In the genomic region with DNA sequence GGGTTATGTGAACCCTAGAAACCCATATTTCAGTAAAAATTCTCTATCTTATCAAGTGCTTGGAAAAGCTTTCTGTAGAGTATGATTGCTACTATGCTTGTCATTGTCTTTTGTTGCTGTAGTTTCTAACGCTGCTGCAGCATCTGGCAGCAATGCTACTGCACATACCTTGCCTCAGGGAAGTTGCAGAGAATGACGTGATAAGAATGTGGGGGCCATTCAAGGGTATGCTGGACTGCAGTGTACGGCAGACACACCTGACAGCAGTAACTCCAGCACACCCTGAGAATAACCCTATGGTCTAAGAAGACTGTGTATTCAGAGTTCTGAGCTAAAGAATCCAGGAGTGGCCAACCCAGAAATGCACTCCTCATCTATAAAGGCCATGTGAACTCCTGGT, we compare ENCODE assay signal across 27 cellular contexts. TPM values are rescaled to one million over a fixed set of nuclear protein-coding genes. Genes with fewer than 3 reads are reported as not detected.
"Had no signal": no experiment of that assay in that cellular context is flagged by ENCODE, and none has a peak within 500 bp of the region (broad histone marks: within the 10 kb centered on the region; RNA-seq: fewer than 3 reads in every experiment).

No MANE protein-coding gene starts in this region.

- H3K9me3 ChIP-seq: MG63, Peyer's patch had no signal

- H3K27me3 Mint-ChIP-seq: activated B cell treated with CpG ODN at 0.5 μM for 24 hours; activated CD4-positive, alpha-beta memory T cell treated with anti-CD3 and anti-CD28 coated beads for 36 hours; activated CD4-positive, alpha-beta T cell treated with anti-CD3 and anti-CD28 coated beads, Interleukin-2, amount 10 ng/mL, durations not matched to agents 24 days and 14 days; activated naive CD8-positive, alpha-beta T cell; IgD-negative memory B cell; T-helper 17 cell had no signal

- H3K4me3 ChIP-seq: MG63, Peyer's patch had no signal

- ATAC-seq: activated T-cell treated with anti-CD3 and anti-CD28 coated beads, Interleukin-2, amount 50 U/mL, for 4 hours; T-helper 17 cell had no signal

- H3K27ac Mint-ChIP-seq: activated B cell treated with CpG ODN at 0.5 μM for 24 hours; activated CD4-positive, alpha-beta memory T cell treated with anti-CD3 and anti-CD28 coated beads for 36 hours; activated CD4-positive, alpha-beta T cell treated with anti-CD3 and anti-CD28 coated beads, Interleukin-2, amount 10 ng/mL, durations not matched to agents 24 days and 14 days; activated naive CD4-positive, alpha-beta T cell treated with anti-CD3 and anti-CD28 coated beads for 36 hours; activated naive CD8-positive, alpha-beta T cell; T-helper 17 cell had no signal

- H3K27me3 ChIP-seq: brain microvascular endothelial cell, MG63, Peyer's patch had no signal

- H3K4me1 ChIP-seq: Peyer's patch had no signal

- DNase-seq: activated B cell treated with CpG ODN at 0.5 μM for 24 hours; activated CD4-positive, alpha-beta memory T cell treated with anti-CD3 and anti-CD28 coated beads for 36 hours; activated CD4-positive, alpha-beta T cell treated with anti-CD3 and anti-CD28 coated beads for 1 hour; activated CD4-positive, alpha-beta T cell treated with anti-CD3 and anti-CD28 coated beads, Interleukin-2, amount 10 ng/mL, durations not matched to agents 24 days and 14 days; activated CD8-positive, alpha-beta memory T cell treated with anti-CD3 and anti-CD28 coated beads for 24 hours; activated gamma-delta T cell; activated naive CD4-positive, alpha-beta T cell treated with anti-CD3 and anti-CD28 coated beads for 36 hours; activated T-cell treated with anti-CD3 and anti-CD28 coated beads, Interleukin-2, amount 50 U/mL, for 4 hours; brain microvascular endothelial cell; MG63; NCI-H1105; NCI-H1436; NCI-H1694 treated with DMSO at 0.1 percent for 48 hours; NCI-H2029 treated with DMSO at 0.1 percent for 48 hours; NCI-H345; NCI-H510A treated with DMSO at 0.1 percent for 48 hours; NCI-H69; Peyer's patch; SHP77 treated with DMSO at 0.1 percent for 48 hours; T-helper 17 cell; T-helper 9 cell had no signal

- H3K4me1 Mint-ChIP-seq: activated CD4-positive, alpha-beta T cell treated with anti-CD3 and anti-CD28 coated beads, Interleukin-2, amount 10 ng/mL, durations not matched to agents 24 days and 14 days had no signal

- H3K4me2 ChIP-seq: KMS-11 had no signal

- H3K4me3 Mint-ChIP-seq: activated B cell treated with CpG ODN at 0.5 μM for 24 hours; activated CD4-positive, alpha-beta memory T cell treated with anti-CD3 and anti-CD28 coated beads for 36 hours; activated CD4-positive, alpha-beta T cell treated with anti-CD3 and anti-CD28 coated beads, Interleukin-2, amount 10 ng/mL, durations not matched to agents 24 days and 14 days; activated naive CD4-positive, alpha-beta T cell treated with anti-CD3 and anti-CD28 coated beads for 36 hours; activated naive CD8-positive, alpha-beta T cell; activated T-cell treated with anti-CD3 and anti-CD28 coated beads, Interleukin-2, amount 50 U/mL, for 4 hours; IgD-negative memory B cell; T-helper 17 cell had no signal

- H3K9me3 Mint-ChIP-seq: activated B cell treated with CpG ODN at 0.5 μM for 24 hours; activated CD4-positive, alpha-beta memory T cell treated with anti-CD3 and anti-CD28 coated beads for 36 hours; activated CD4-positive, alpha-beta T cell treated with anti-CD3 and anti-CD28 coated beads, Interleukin-2, amount 10 ng/mL, durations not matched to agents 24 days and 14 days; activated naive CD4-positive, alpha-beta T cell treated with anti-CD3 and anti-CD28 coated beads for 36 hours; activated T-cell treated with anti-CD3 and anti-CD28 coated beads, Interleukin-2, amount 50 U/mL, for 4 hours had no signal

- H3K27ac ChIP-seq: brain microvascular endothelial cell, KMS-11, Peyer's patch had no signal

RNA-seq across cellular contexts. Expression of gene TRIM4, which starts 20.5 kb away (rescaled TPM):
- total RNA-seq: SK-MEL-5 had no signal

RNA-seq across cellular contexts. Expression of gene OR2AE1, which starts 22.0 kb away (rescaled TPM):
- total RNA-seq: activated CD4-positive, alpha-beta memory T cell treated with anti-CD3 and anti-CD28 coated beads for 36 hours; activated naive CD4-positive, alpha-beta T cell treated with anti-CD3 and anti-CD28 coated beads for 36 hours; cardiac septum; Peyer's patch; SK-MEL-5; T-helper 17 cell had no signal
- polyA plus RNA-seq: adipose tissue, IgD-negative memory B cell had no signal

RNA-seq across cellular contexts. Expression of gene GJC3, which starts 30.6 kb away (rescaled TPM):
- total RNA-seq: activated B cell treated with CpG ODN at 0.5 μM for 24 hours; activated CD4-positive, alpha-beta T cell treated with anti-CD3 and anti-CD28 coated beads, Interleukin-2, amount 10 ng/mL, durations not matched to agents 24 days and 14 days; cardiac septum; Peyer's patch had no signal
- polyA plus RNA-seq: IgD-negative memory B cell had no signal
